In genomic region chr5:161544350-161544765, GRCh38 we compare ENCODE assay signal across 9 cellular contexts. TPM values are rescaled to one million over a fixed set of nuclear protein-coding genes. Genes with fewer than 3 reads are reported as not detected.
DNase-seq lines count a peak whose midpoint lies in the region; ATAC-seq and TF ChIP-seq lines count a peak whose summit lies in the region.
"Had no signal": no experiment of that assay in that cellular context is flagged by ENCODE, and none has a peak within 500 bp of the region (broad histone marks: within the 10 kb centered on the region; RNA-seq: fewer than 3 reads in every experiment).

No MANE protein-coding gene starts in this region.

- H3K9ac ChIP-seq in OCI-LY3 (ENCODE audit: low read length) (no peak overlapping the region), colonic mucosa (ENCODE audit: low read depth in 2 of 2, low read length in 2 of 2) (no peak overlapping the region), mesenchymal stem cell (ENCODE audit: low read length) (no peak overlapping the region)
- H3K9ac ChIP-seq: BLaER1 treated with 17β-estradiol and CSF1 and Interleukin-3, amounts not matched to agents 10 nM and 100 nM had no signal

- H3K27ac ChIP-seq in OCI-LY3 (ENCODE audit: low read length) (no peak overlapping the region), colonic mucosa (no peak overlapping the region), mesenchymal stem cell (ENCODE audit: low read length, poor library complexity, severe bottlenecking) (no peak overlapping the region)
- H3K27ac ChIP-seq: BLaER1 treated with 17β-estradiol and CSF1 and Interleukin-3, amounts not matched to agents 10 nM and 100 nM had no signal

- no peaks in the 10 kb centered on the region for H3K79me2 ChIP-seq in OCI-LY3 (ENCODE audit: low read length)

- intact Hi-C loops in colonic mucosa (cut with DNase I), result loop anchor here (10.0 kb wide), 1 partner anchor 1800 kb away; no protein-coding TSS in a partner anchor

- H2AK5ac ChIP-seq in mesenchymal stem cell (ENCODE audit: low read length, severe bottlenecking), result no peak overlapping the region

- no peaks in the 10 kb centered on the region for H4K20me1 ChIP-seq in OCI-LY3 (ENCODE audit: insufficient read depth, low read length)
- H4K20me1 ChIP-seq: BLaER1 treated with 17β-estradiol and CSF1 and Interleukin-3, amounts not matched to agents 10 nM and 100 nM had no signal

- no peak overlapping the region for H3K18ac ChIP-seq in mesenchymal stem cell (ENCODE audit: low read depth in 1 of 2, low read length in 2 of 2)

- peak overlapping the region; percentile 77 for H2AFZ ChIP-seq in OCI-LY3 (ENCODE audit: low read depth, low read length)
- H2AFZ ChIP-seq in mesenchymal stem cell (ENCODE audit: low read depth, low read length), result no peak overlapping the region

- H3K4me1 ChIP-seq in OCI-LY3 (ENCODE audit: low read length) (peaks cover 7% of the 10 kb centered on the region; the same call in 1 of the 2 replicates), colonic mucosa (no peaks in the 10 kb centered on the region), mesenchymal stem cell (ENCODE audit: control insufficient read depth, insufficient read depth, low read depth, low read length) (peaks cover 12% of the 10 kb centered on the region)

- H4K91ac ChIP-seq in mesenchymal stem cell (ENCODE audit: low read length), result no peak overlapping the region

- ATAC-seq in GM18870 (IDR thresholded peaks at IDR 0.05; ENCODE audit: unreplicated experiment), result peak; percentile 38
- ATAC-seq in HG03108 (IDR thresholded peaks at IDR 0.05; ENCODE audit: unreplicated experiment), result peak; percentile 49
- no peak for ATAC-seq in activated CD4-positive, CD25-positive, alpha-beta regulatory T cell treated with anti-CD3 and anti-CD28 coated beads, Interleukin-2, amount 50 U/mL, for 24 hours

- H3K79me1 ChIP-seq in mesenchymal stem cell (replicated peaks; ENCODE audit: low read length, poor library complexity, severe bottlenecking), result no peaks in the 10 kb centered on the region

- no peak overlapping the region for H3K23ac ChIP-seq in mesenchymal stem cell (ENCODE audit: low read length in 2 of 2)

- peak overlapping the region; percentile 47 for H3K4me2 ChIP-seq in OCI-LY3 (ENCODE audit: low read length)
- no peak overlapping the region for H3K4me2 ChIP-seq in mesenchymal stem cell (ENCODE audit: low read length, poor library complexity, severe bottlenecking)

- DNase-seq in NCI-H146 (lab: John Stamatoyannopoulos, UW) (peak; percentile 25), NCI-H146 treated with DMSO at 0.1 percent for 48 hours (lab: John Stamatoyannopoulos, UW; ENCODE audit: unreplicated experiment) (no peak), colonic mucosa (peak; percentile 52), mesenchymal stem cell (peak; percentile 16)

- TF ChIP-seq CTCF in OCI-LY3 (IDR thresholded peaks at IDR 0.05; ENCODE audit: low read depth, low read length) (peak; percentile 86), colonic mucosa (IDR thresholded peaks at IDR 0.05) (peak; percentile 64)

- no peak overlapping the region for H2BK120ac ChIP-seq in mesenchymal stem cell (ENCODE audit: low read depth, low read length)

- H2BK15ac ChIP-seq in mesenchymal stem cell (ENCODE audit: low read depth, poor library complexity, severe bottlenecking), result no peak overlapping the region

- H3K27me3 ChIP-seq in OCI-LY3 (ENCODE audit: low read depth, low read length) (0 out of 2 replicates have a peak, but pooled peaks cover 4% of the 10 kb centered on the region), colonic mucosa (peaks cover 10% of the 10 kb centered on the region), mesenchymal stem cell (ENCODE audit: control insufficient read depth in 1 of 2, insufficient read depth in 1 of 2, low read length in 2 of 2) (peaks cover 43 to 49% of the 10 kb centered on the region in 2 experiments)

- H2BK12ac ChIP-seq in mesenchymal stem cell (ENCODE audit: low read length in 2 of 2), result no peak overlapping the region

- no peak overlapping the region for H3K4ac ChIP-seq in mesenchymal stem cell (ENCODE audit: low read depth in 1 of 2, low read length in 2 of 2)

- H3K36me3 ChIP-seq in OCI-LY3 (replicated peaks; ENCODE audit: low read depth, low read length) (no peaks in the 10 kb centered on the region), colonic mucosa (no peaks in the 10 kb centered on the region), mesenchymal stem cell (ENCODE audit: control insufficient read depth in 1 of 2, insufficient read depth in 2 of 2, low read depth in 1 of 2, low read length in 2 of 2) (no peaks in the 10 kb centered on the region)
- H3K36me3 ChIP-seq: BLaER1 treated with 17β-estradiol and CSF1 and Interleukin-3, amounts not matched to agents 10 nM and 100 nM had no signal

- no peak overlapping the region for H2BK5ac ChIP-seq in mesenchymal stem cell (ENCODE audit: low read depth, low read length, poor library complexity, severe bottlenecking)

- H3K14ac ChIP-seq in mesenchymal stem cell (ENCODE audit: low read length in 2 of 2), result no peak overlapping the region

- no peak overlapping the region for H4K8ac ChIP-seq in mesenchymal stem cell (ENCODE audit: low read length)

- WGBS in mesenchymal stem cell, result 0% methylated on average over 7 of the region's 7 CpGs

- H3K4me3 ChIP-seq in OCI-LY3 (ENCODE audit: low read length) (no peak overlapping the region), colonic mucosa (no peak overlapping the region), mesenchymal stem cell (ENCODE audit: insufficient read depth in 1 of 2, low read depth in 1 of 2, low read length in 2 of 2) (no peak overlapping the region)
- H3K4me3 ChIP-seq: BLaER1 treated with 17β-estradiol and CSF1 and Interleukin-3, amounts not matched to agents 10 nM and 100 nM had no signal

- no peaks in the 10 kb centered on the region for H3K9me3 ChIP-seq in OCI-LY3 (ENCODE audit: insufficient read depth, low read length)
- no peaks in the 10 kb centered on the region for H3K9me3 ChIP-seq in colonic mucosa
- H3K9me3 ChIP-seq in mesenchymal stem cell (ENCODE audit: control insufficient read depth, low read length), result no peaks in the 10 kb centered on the region
- H3K9me3 ChIP-seq: BLaER1 treated with 17β-estradiol and CSF1 and Interleukin-3, amounts not matched to agents 10 nM and 100 nM had no signal

RNA-seq across cellular contexts. Expression of gene GABRB2, which starts 2.2 kb away (rescaled TPM):
- 1 to 10 TPM; 1.5 to 4.2 TPM for total RNA-seq in colonic mucosa
- polyA plus RNA-seq in mesenchymal stem cell (2013, experiment 1 of 2), result not detected
- polyA plus RNA-seq in mesenchymal stem cell (2013, experiment 2 of 2), result not detected

Comparison
In these comparisons a context has a peak if more than half of its experiments do, and no peak if none do; other contexts are left out.
1. ATAC-seq: peak in GM18870 (single experiment) and HG03108 (single experiment); none in activated CD4-positive, CD25-positive, alpha-beta regulatory T cell treated with anti-CD3 and anti-CD28 coated beads, Interleukin-2, amount 50 U/mL, for 24 hours (0 of 2).